8 cellular contexts compared by ENCODE assay signal in the genomic region with DNA sequence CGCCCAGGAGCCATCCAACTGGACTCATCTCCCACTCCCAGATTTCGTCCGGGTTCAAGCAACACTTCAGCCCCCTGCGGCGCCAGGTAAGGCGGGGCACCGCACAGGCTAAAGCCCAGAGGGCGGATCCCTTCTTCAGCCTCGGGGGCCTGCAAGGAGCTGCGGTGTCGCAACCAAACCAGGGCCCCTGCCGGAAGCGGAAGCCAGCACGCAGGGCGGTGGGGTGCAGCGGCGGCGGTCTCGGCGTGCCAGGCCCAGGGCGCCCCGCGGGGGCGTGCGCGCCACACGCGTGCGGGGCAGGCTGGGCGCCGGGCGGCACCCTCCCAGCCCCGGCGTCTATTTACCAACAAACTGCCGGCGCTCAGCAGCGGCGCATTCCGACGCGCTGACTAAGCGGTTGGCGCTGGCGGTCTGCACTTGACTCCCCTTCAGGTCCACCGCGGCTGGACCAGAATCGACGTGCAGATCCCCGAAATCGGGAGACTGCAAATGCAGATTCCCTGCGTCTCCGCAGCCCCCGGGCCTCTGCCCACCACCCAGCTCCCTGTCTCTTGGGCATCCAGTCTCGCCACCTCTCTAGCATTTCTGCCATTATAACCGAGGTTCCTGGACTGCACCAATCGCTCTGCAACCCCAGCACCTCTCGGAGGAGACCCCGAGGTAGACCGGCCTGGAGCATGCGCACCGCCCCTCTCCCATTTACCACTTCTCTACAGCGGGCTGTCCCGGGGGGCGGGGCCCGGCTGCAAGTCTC. TPM values are rescaled to one million over a fixed set of nuclear protein-coding genes. Genes with fewer than 3 reads are reported as not detected.
DNase-seq lines count a peak whose midpoint lies in the region; ATAC-seq and TF ChIP-seq lines count a peak whose summit lies in the region.

No MANE protein-coding gene starts in this region.

- H3K4me3 Mint-ChIP-seq in activated naive CD8-positive, alpha-beta T cell treated with anti-CD3 and anti-CD28 coated beads, Interleukin-2, amount 50 U/mL, for 24 hours, result peak overlapping the region; percentile 86

- peaks cover 14 to 100% (median 100%) of the 10 kb centered on the region in 7 donors for H3K27me3 ChIP-seq in spleen (replicated peaks in 1 of 7)

- H3K4me1 Mint-ChIP-seq in activated naive CD8-positive, alpha-beta T cell treated with anti-CD3 and anti-CD28 coated beads, Interleukin-2, amount 50 U/mL, for 24 hours, result peaks cover 37% of the 10 kb centered on the region

- H3K9me3 Mint-ChIP-seq in activated naive CD8-positive, alpha-beta T cell treated with anti-CD3 and anti-CD28 coated beads, Interleukin-2, amount 50 U/mL, for 24 hours, result no peaks in the 10 kb centered on the region

- no peak for TF ChIP-seq CTCF in spleen (IDR thresholded peaks at IDR 0.05 in 8 of 11, conservative IDR thresholded peaks at IDR 0.05 in 3 of 11)

- peaks cover 84% of the 10 kb centered on the region for H3K27me3 Mint-ChIP-seq in activated naive CD8-positive, alpha-beta T cell treated with anti-CD3 and anti-CD28 coated beads, Interleukin-2, amount 50 U/mL, for 24 hours

- intact Hi-C loops in spleen (cut with DNase I; ENCODE audit: low total_unique reads), result no loop called here

- H3K27ac Mint-ChIP-seq in activated naive CD8-positive, alpha-beta T cell treated with anti-CD3 and anti-CD28 coated beads, Interleukin-2, amount 50 U/mL, for 24 hours, result peak overlapping the region; percentile 79

- no peak for TF ChIP-seq POLR2A in spleen (IDR thresholded peaks at IDR 0.05)

- 0 to 3% (median 1%) methylated on average over 28 to 65 of the region's 65 CpGs for WGBS in spleen, 5 donors

- H3K27ac ChIP-seq in spleen, result peak overlapping the region in 1 of 8 donors; percentile 19

- no peaks in the 10 kb centered on the region for H3K36me3 Mint-ChIP-seq in activated naive CD8-positive, alpha-beta T cell treated with anti-CD3 and anti-CD28 coated beads, Interleukin-2, amount 50 U/mL, for 24 hours (ENCODE audit: low read depth)

- H3K4me1 ChIP-seq in spleen, result peaks cover 24 to 77% (median 57%) of the 10 kb centered on the region in 6 donors

- peak; percentile 76 for ATAC-seq in activated naive CD8-positive, alpha-beta T cell treated with anti-CD3 and anti-CD28 coated beads, Interleukin-2, amount 50 U/mL, for 24 hours

- H3K9me3 ChIP-seq in spleen, result no peaks in the 10 kb centered on the region

- DNase-seq in NCI-H2081 (lab: John Stamatoyannopoulos, UW) (peak; percentile 50 to 54), NCI-H2081 treated with DMSO at 0.1 percent for 48 hours (lab: John Stamatoyannopoulos, UW) (no peak), Kasumi-1 (lab: John Stamatoyannopoulos, UW) (peak; percentile 78 to 86), SW 1271 (lab: John Stamatoyannopoulos, UW) (peak; percentile 63 to 75), iPS DF 19.7 (ENCODE audit: low read depth, low spot score) (peak; percentile 82), spleen (peak; percentile 92), mesenteric fat pad (ENCODE audit: low spot score) (no peak)
- peak; percentile 82 for DNase-seq in activated naive CD8-positive, alpha-beta T cell treated with anti-CD3 and anti-CD28 coated beads, Interleukin-2, amount 50 U/mL, for 24 hours

- H3K4me3 ChIP-seq in spleen, result peak overlapping the region; percentile 47 to 85 (median 58)

- no peaks in the 10 kb centered on the region for H3K36me3 ChIP-seq in spleen

RNA-seq across cellular contexts. Expression of a gene that starts 0.4 kb away (rescaled TPM):
- 1 to 10 TPM in 1 of 7 donors, under 1 TPM in 4, not detected in 2; 0.23 to 1.1 (median 0.57) TPM for total RNA-seq in spleen
- under 1 TPM; 0.09 to 0.29 (median 0.22) TPM for polyA plus RNA-seq in spleen
- total RNA-seq in mesenteric fat pad, result 0.55 TPM

RNA-seq across cellular contexts. Expression of a gene that starts 26.5 kb away (rescaled TPM):
- total RNA-seq in spleen (not detected), mesenteric fat pad (0.48 TPM)
- polyA plus RNA-seq in spleen, result under 1 TPM in 1 of 3 donors, not detected in 2; 0.02 TPM

Comparison
In these comparisons a context has a peak if more than half of its experiments do, and no peak if none do; other contexts are left out.
1. DNase-seq: peak in NCI-H2081 (2 of 2), Kasumi-1 (2 of 2), SW 1271 (2 of 2), activated naive CD8-positive, alpha-beta T cell treated with anti-CD3 and anti-CD28 coated beads, Interleukin-2, amount 50 U/mL, for 24 hours (single experiment), iPS DF 19.7 (single experiment) and spleen (single experiment); none in NCI-H2081 treated with DMSO at 0.1 percent for 48 hours (single experiment) and mesenteric fat pad (single experiment).